Comparison of ENCODE assay signal across 21 cellular contexts in the genomic region with DNA sequence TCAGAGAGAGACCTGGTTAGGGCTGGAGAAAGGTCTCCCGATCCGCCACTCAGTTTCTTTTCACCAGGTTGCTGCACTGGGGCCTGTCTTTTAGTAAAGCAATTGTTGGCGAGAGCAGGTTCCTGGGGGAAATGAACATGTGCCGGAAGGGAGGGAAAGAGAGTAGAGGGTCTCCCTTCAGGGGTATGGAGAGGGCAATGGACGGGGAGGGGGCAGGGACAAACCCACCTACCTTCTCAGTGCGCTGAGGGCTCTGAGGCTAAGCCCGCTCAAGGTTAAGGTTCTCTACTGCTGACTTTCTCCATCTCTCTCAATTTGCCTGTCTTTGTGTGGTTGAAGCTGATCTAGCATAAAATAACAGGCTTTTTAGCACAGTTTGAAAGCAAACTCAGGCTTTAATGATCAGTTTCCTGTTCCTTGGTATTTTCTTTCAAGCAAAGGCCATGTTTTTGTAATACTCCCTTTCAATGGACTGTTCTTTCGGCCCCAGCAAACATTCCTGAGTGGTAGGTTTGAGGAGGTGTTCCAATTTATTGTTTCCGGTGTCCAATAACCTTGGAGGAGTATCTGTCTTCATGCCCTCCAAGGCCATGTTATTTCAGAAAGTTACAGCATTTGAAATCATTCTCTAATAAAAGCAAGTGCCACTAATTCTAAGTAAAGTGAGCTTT.
"Had no signal": no experiment of that assay in that cellular context is flagged by ENCODE, and none has a peak within 500 bp of the region (broad histone marks: within the 10 kb centered on the region; RNA-seq: fewer than 3 reads in every experiment).

No MANE protein-coding gene starts in this region.

- H3K27me3 Mint-ChIP-seq: activated naive CD8-positive, alpha-beta T cell treated with anti-CD3 and anti-CD28 coated beads for 36 hours; dendritic cell treated with granulocyte-macrophage colony-stimulating factor and Interleukin-4, amounts not matched to agents 40 ng/mL and 50 ng/mL, for 4 days; effector memory CD8-positive, alpha-beta T cell; stimulated activated naive CD8-positive, alpha-beta T cell treated with anti-CD3 and anti-CD28 coated beads, Interleukin-15, amount 100 ng/mL, for 72 hours had no signal

- FAIRE-seq: frontal cortex, TTC549 had no signal

- H3K4me3 ChIP-seq: heart left ventricle, mucosa of descending colon, psoas muscle, SJSA1 had no signal

- H3K27ac Mint-ChIP-seq: activated CD4-positive, alpha-beta T cell treated with anti-CD3 and anti-CD28 coated beads, Interleukin-2, amount 10 ng/mL, durations not matched to agents 7 days and 5 days; activated naive CD8-positive, alpha-beta T cell treated with anti-CD3 and anti-CD28 coated beads for 36 hours; dendritic cell treated with granulocyte-macrophage colony-stimulating factor and Interleukin-4, amounts not matched to agents 40 ng/mL and 50 ng/mL, for 4 days; effector memory CD8-positive, alpha-beta T cell; naive thymus-derived CD4-positive, alpha-beta T cell had no signal

- H3K27me3 ChIP-seq: brain microvascular endothelial cell, heart left ventricle, SJSA1 had no signal

- H3K27ac ChIP-seq: brain microvascular endothelial cell, epithelial cell of prostate, heart left ventricle, psoas muscle, SJSA1 had no signal

- H3K36me3 Mint-ChIP-seq: activated naive CD8-positive, alpha-beta T cell treated with anti-CD3 and anti-CD28 coated beads for 36 hours; naive thymus-derived CD4-positive, alpha-beta T cell had no signal

- H3K9me3 Mint-ChIP-seq: activated CD4-positive, alpha-beta T cell treated with anti-CD3 and anti-CD28 coated beads, Interleukin-2, amount 10 ng/mL, durations not matched to agents 7 days and 5 days; activated naive CD8-positive, alpha-beta T cell treated with anti-CD3 and anti-CD28 coated beads for 36 hours; dendritic cell treated with granulocyte-macrophage colony-stimulating factor and Interleukin-4, amounts not matched to agents 40 ng/mL and 50 ng/mL, for 4 days; effector memory CD8-positive, alpha-beta T cell; naive thymus-derived CD4-positive, alpha-beta T cell; stimulated activated naive CD8-positive, alpha-beta T cell treated with anti-CD3 and anti-CD28 coated beads, Interleukin-15, amount 100 ng/mL, for 72 hours had no signal

- DNase-seq: activated CD4-positive, alpha-beta T cell treated with anti-CD3 and anti-CD28 coated beads, Interleukin-2, amount 10 ng/mL, durations not matched to agents 7 days and 5 days; activated CD4-positive, CD25-positive, alpha-beta regulatory T cell; activated CD8-positive, alpha-beta memory T cell treated with anti-CD3 and anti-CD28 coated beads, Interleukin-2, amount 50 U/mL, for 48 hours; activated gamma-delta T cell treated with Interleukin-2 at 50 U/mL for 16 hours; activated naive CD8-positive, alpha-beta T cell treated with anti-CD3 and anti-CD28 coated beads for 36 hours; amygdala; brain microvascular endothelial cell; effector memory CD8-positive, alpha-beta T cell; heart left ventricle; left cardiac atrium; mucosa of descending colon; naive thymus-derived CD4-positive, alpha-beta T cell; occipital lobe; psoas muscle; stimulated activated naive CD8-positive, alpha-beta T cell treated with anti-CD3 and anti-CD28 coated beads, Interleukin-15, amount 100 ng/mL, for 72 hours; SW 1271 had no signal

- H3K9me3 ChIP-seq: heart left ventricle, mucosa of descending colon, psoas muscle, SJSA1 had no signal

- H3K4me1 Mint-ChIP-seq: activated CD4-positive, alpha-beta T cell treated with anti-CD3 and anti-CD28 coated beads, Interleukin-2, amount 10 ng/mL, durations not matched to agents 7 days and 5 days; activated naive CD8-positive, alpha-beta T cell treated with anti-CD3 and anti-CD28 coated beads for 36 hours; naive thymus-derived CD4-positive, alpha-beta T cell; stimulated activated naive CD8-positive, alpha-beta T cell treated with anti-CD3 and anti-CD28 coated beads, Interleukin-15, amount 100 ng/mL, for 72 hours had no signal

- H3K4me1 ChIP-seq: psoas muscle, SJSA1 had no signal

- H3K36me3 ChIP-seq: brain microvascular endothelial cell, SJSA1 had no signal

- H3K4me3 Mint-ChIP-seq: activated CD4-positive, alpha-beta T cell treated with anti-CD3 and anti-CD28 coated beads, Interleukin-2, amount 10 ng/mL, durations not matched to agents 7 days and 5 days; activated naive CD8-positive, alpha-beta T cell treated with anti-CD3 and anti-CD28 coated beads for 36 hours; dendritic cell treated with granulocyte-macrophage colony-stimulating factor and Interleukin-4, amounts not matched to agents 40 ng/mL and 50 ng/mL, for 4 days; effector memory CD8-positive, alpha-beta T cell; naive thymus-derived CD4-positive, alpha-beta T cell; stimulated activated naive CD8-positive, alpha-beta T cell treated with anti-CD3 and anti-CD28 coated beads, Interleukin-15, amount 100 ng/mL, for 72 hours had no signal
